In the genomic region with DNA sequence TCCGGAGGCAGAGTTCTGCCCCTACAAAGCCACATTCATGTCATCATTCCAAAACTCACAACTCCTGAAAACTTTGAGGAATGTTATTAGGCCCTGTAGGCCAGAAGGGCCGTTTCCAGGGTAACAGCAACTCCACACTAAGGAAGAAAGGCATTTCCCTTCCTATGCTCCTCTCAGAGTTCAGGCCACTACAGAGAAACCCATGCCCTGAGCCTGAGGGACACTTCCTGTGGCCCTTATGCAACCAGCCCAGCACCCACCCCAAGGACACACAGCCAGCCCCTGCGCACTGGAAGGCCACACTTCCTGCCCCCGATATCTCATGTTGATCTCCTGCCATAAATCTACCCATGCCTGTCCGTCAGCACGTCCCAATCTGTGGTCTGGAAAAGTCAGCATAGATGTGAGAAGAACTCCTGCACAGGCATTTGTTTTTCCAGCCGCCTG, we compare ENCODE assay signal across 11 cellular contexts.
A peak's percentile ranks its signal among the peaks of the same experiment; 100 is the strongest.
DNase-seq lines count a peak whose midpoint lies in the region; ATAC-seq and TF ChIP-seq lines count a peak whose summit lies in the region.
"Had no signal": no experiment of that assay in that cellular context is flagged by ENCODE, and none has a peak within 500 bp of the region (broad histone marks: within the 10 kb centered on the region; RNA-seq: fewer than 3 reads in every experiment).

No MANE protein-coding gene starts in this region.

- H3K9ac ChIP-seq in smooth muscle cell (ENCODE audit: low read depth), result peak overlapping the region; percentile 84

- peaks cover 7% of the 10 kb centered on the region for H3F3A ChIP-seq in smooth muscle cell (ENCODE audit: low read depth)

- H3K4me3 ChIP-seq in astrocyte of the spinal cord (ENCODE audit: low read depth, low read length) (no peak overlapping the region), right cardiac atrium (ENCODE audit: low read length) (no peak overlapping the region), smooth muscle cell (no peak overlapping the region)
- H3K4me3 ChIP-seq: mucosa of descending colon had no signal

- DNase-seq in HEK293T (ENCODE audit: extremely low spot score), result no peak
- peak; percentile 85 for DNase-seq in astrocyte of the spinal cord (ENCODE audit: low read depth, low spot score)
- peak in 2 of 3 donors; percentile 27 to 61 for DNase-seq in right cardiac atrium
- no peak for DNase-seq in smooth muscle cell (lab: John Stamatoyannopoulos, UW; ENCODE audit: unreplicated experiment)
- no peak for DNase-seq in NCI-H1048 (lab: John Stamatoyannopoulos, UW)
- DNase-seq: activated CD8-positive, alpha-beta memory T cell treated with anti-CD3 and anti-CD28 coated beads, Interleukin-2, amount 50 U/mL, for 4 hours; mucosa of descending colon; stimulated activated CD4-positive, alpha-beta T cell treated with anti-CD3 and anti-CD28 coated beads, Interleukin-4, amount 100 ng/mL, for 1 hour had no signal

- H3K36me3 ChIP-seq in smooth muscle cell (ENCODE audit: low read depth), result no peaks in the 10 kb centered on the region

- WGBS in right cardiac atrium, result 16% methylated on average over 7 of the region's 7 CpGs
- WGBS in smooth muscle cell (ENCODE audit: low lambda C conversion rate), result 12% methylated on average over 7 of the region's 7 CpGs

- no peak for TF ChIP-seq CTCF in astrocyte of the spinal cord (IDR thresholded peaks at IDR 0.05; ENCODE audit: low read depth, low read length)
- no peak for TF ChIP-seq CTCF in smooth muscle cell (IDR thresholded peaks at IDR 0.05; ENCODE audit: borderline replicate concordance, insufficient read depth, poor library complexity, severe bottlenecking)

- no peaks in the 10 kb centered on the region for H4K20me1 ChIP-seq in smooth muscle cell (ENCODE audit: low read depth)

- in situ Hi-C loops in astrocyte of the spinal cord (cut with HindIII; ENCODE audit: low sequenced_read_pairs), result no loop called here

- H3K4me2 ChIP-seq in smooth muscle cell, result peak overlapping the region; percentile 71

- H3K4me1 ChIP-seq in right cardiac atrium (ENCODE audit: control insufficient read depth, insufficient read depth, low read length) (no peaks in the 10 kb centered on the region), smooth muscle cell (ENCODE audit: low read depth) (peaks cover 14% of the 10 kb centered on the region)

- no peak overlapping the region for H2AFZ ChIP-seq in smooth muscle cell (ENCODE audit: low read depth)

- intact Hi-C loops in right cardiac atrium (cut with DNase I), result no loop called here

- H3K27ac ChIP-seq in right cardiac atrium (ENCODE audit: low read length) (no peak overlapping the region), smooth muscle cell (ENCODE audit: low read depth) (peak overlapping the region; percentile 98)

- no peaks in the 10 kb centered on the region for H3K27me3 ChIP-seq in right cardiac atrium (ENCODE audit: control insufficient read depth, insufficient read depth)
- H3K27me3 ChIP-seq in smooth muscle cell (ENCODE audit: low read depth), result no peaks in the 10 kb centered on the region

- peak; percentile 73 to 89 for ATAC-seq in right cardiac atrium
- ATAC-seq in GM21528 (IDR thresholded peaks at IDR 0.05; ENCODE audit: low FRiP score, unreplicated experiment), result no peak
- ATAC-seq in HG03135 (IDR thresholded peaks at IDR 0.05; ENCODE audit: unreplicated experiment), result no peak
- no peak for ATAC-seq in HG02938 (IDR thresholded peaks at IDR 0.05; ENCODE audit: unreplicated experiment)
- ATAC-seq: mucosa of descending colon had no signal

- POLR2A ChIA-PET in HEK293T (lab: Yijun Ruan, JAX), result no interaction called here

- H3K9me3 ChIP-seq in right cardiac atrium (ENCODE audit: control insufficient read depth, low read length) (no peaks in the 10 kb centered on the region), smooth muscle cell (replicated peaks; ENCODE audit: low read depth) (no peaks in the 10 kb centered on the region)
- H3K9me3 ChIP-seq: mucosa of descending colon had no signal

- no peaks in the 10 kb centered on the region for H3K79me2 ChIP-seq in smooth muscle cell (ENCODE audit: low read depth)

- CTCF ChIA-PET in HEK293T (lab: Yijun Ruan, JAX), result interaction anchor here (0.9 kb wide), 1 partner anchor 13 kb away, joined by 6 read pairs; no protein-coding TSS in a partner anchor

TF ChIP-seq in HEK293T, 16 proteins besides CTCF, POLR2A, EP300 and RAD21:
- TF ChIP-seq, protein P1, sequence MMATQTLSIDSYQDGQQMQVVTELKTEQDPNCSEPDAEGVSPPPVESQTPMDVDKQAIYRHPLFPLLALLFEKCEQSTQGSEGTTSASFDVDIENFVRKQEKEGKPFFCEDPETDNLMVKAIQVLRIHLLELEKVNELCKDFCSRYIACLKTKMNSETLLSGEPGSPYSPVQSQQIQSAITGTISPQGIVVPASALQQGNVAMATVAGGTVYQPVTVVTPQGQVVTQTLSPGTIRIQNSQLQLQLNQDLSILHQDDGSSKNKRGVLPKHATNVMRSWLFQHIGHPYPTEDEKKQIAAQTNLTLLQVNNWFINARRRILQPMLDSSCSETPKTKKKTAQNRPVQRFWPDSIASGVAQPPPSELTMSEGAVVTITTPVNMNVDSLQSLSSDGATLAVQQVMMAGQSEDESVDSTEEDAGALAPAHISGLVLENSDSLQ (IDR thresholded peaks at IDR 0.05), result peak; percentile 60; the same call in 1 of the 2 replicates
- TF ChIP-seq L3MBTL2 (conservative IDR thresholded peaks at IDR 0.05), result no peak

Comparison
In these comparisons a context has a peak if more than half of its experiments do, and no peak if none do; other contexts are left out.
1. DNase-seq: peak in astrocyte of the spinal cord (single experiment) and right cardiac atrium (2 of 3); none in HEK293T (single experiment), smooth muscle cell (single experiment) and NCI-H1048 (single experiment).
2. ATAC-seq: peak in right cardiac atrium (2 of 2); none in GM21528 (single experiment), HG03135 (single experiment) and HG02938 (single experiment).